Comparison of ENCODE assay signal across 8 cellular contexts in the genomic region with DNA sequence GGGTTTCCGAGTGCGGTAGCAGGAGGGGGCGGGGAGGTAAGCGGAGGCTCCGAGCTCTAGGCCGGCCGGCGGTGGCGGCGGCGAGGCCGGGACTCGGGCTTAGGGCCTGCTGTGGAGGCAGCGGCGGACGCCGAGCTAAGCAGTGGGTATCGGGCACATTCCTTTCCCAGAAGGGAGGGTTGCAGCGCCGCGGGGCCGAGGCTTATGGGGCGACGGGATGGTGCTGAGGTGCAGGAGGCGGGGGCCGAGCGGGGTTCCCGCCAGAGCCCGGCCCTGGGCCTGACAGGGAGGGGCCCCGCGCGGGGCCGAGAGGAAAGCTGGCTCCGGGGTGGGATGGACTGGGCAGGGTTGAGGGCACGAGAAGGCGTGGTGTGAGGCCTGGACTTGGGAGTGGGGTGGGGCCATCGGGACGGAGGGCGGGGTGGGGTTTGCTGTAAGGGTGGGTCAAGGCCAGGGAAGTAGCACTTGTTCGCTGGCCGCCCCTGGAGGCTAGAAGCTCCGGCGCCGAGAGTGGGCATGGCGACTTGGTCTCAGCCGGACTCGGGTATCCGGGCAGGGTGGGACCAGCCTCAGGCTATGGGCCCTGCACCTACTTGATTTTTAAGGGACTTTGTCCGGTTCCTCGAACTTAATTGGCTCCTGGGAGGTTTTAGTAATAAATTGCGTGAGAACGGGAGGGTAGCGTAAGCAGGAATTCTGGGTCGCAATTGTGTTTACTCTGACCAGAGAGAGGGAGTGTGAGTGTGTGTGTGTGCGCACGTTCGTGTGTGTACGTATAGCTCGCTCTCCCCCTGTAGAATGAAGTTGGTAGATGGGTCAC. TPM values are rescaled to one million over a fixed set of nuclear protein-coding genes. Genes with fewer than 3 reads are reported as not detected.
DNase-seq lines count a peak whose midpoint lies in the region; ATAC-seq, FAIRE-seq and TF ChIP-seq lines count a peak whose summit lies in the region.

A gene with protein sequence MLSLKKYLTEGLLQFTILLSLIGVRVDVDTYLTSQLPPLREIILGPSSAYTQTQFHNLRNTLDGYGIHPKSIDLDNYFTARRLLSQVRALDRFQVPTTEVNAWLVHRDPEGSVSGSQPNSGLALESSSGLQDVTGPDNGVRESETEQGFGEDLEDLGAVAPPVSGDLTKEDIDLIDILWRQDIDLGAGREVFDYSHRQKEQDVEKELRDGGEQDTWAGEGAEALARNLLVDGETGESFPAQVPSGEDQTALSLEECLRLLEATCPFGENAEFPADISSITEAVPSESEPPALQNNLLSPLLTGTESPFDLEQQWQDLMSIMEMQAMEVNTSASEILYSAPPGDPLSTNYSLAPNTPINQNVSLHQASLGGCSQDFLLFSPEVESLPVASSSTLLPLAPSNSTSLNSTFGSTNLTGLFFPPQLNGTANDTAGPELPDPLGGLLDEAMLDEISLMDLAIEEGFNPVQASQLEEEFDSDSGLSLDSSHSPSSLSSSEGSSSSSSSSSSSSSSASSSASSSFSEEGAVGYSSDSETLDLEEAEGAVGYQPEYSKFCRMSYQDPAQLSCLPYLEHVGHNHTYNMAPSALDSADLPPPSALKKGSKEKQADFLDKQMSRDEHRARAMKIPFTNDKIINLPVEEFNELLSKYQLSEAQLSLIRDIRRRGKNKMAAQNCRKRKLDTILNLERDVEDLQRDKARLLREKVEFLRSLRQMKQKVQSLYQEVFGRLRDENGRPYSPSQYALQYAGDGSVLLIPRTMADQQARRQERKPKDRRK (plus strand): TSS at position 39 of the 820 bp plus-strand sequence. CDS start 2,760 bp downstream, outside the sequence.

- under 1% methylated on average over 40 of the region's 59 CpGs for WGBS in smooth muscle cell (ENCODE audit: low lambda C conversion rate)

- peaks cover 31 to 52% (median 36%) of the 10 kb centered on the region in 3 donors for H3K4me1 Mint-ChIP-seq in IgD-negative memory B cell

- H3K4me2 ChIP-seq in keratinocyte (ENCODE audit: control insufficient read depth, extremely low read depth, insufficient read depth, low read depth, low read length) (peak within 1 kb of the TSS; percentile 97), smooth muscle cell (peak within 1 kb of the TSS; percentile 95)

- H2AFZ ChIP-seq in keratinocyte (ENCODE audit: control insufficient read depth, low read length) (peak within 1 kb of the TSS; percentile 74), smooth muscle cell (ENCODE audit: low read depth) (peak within 1 kb of the TSS; percentile 56)

- peaks cover 3% of the 10 kb centered on the region for H3K36me3 Mint-ChIP-seq in IgD-negative memory B cell

- H3K27me3 ChIP-seq in SJSA1 (replicated peaks) (no peaks in the 10 kb centered on the region), keratinocyte (ENCODE audit: control insufficient read depth, extremely low read depth, insufficient read depth, low read length) (no peaks in the 10 kb centered on the region), smooth muscle cell (ENCODE audit: low read depth) (no peaks in the 10 kb centered on the region)

- dilution Hi-C loops in keratinocyte (cut with MboI; ENCODE audit: extremely low pct_ligation_motif_present, low sequenced_read_pairs), result no loop called here

- no peaks in the 10 kb centered on the region for H3K9me1 ChIP-seq in keratinocyte (ENCODE audit: control insufficient read depth, extremely low read depth, insufficient read depth, low read length)

- peak within 1 kb of the TSS; percentile 92 to 99 (median 98) for H3K27ac Mint-ChIP-seq in IgD-negative memory B cell

- H3K4me3 ChIP-seq in SJSA1 (peak within 1 kb of the TSS; percentile 82), keratinocyte (ENCODE audit: control insufficient read depth in 2 of 3, extremely low read depth in 1 of 3, insufficient read depth in 2 of 3, low read depth in 1 of 3, low read length in 3 of 3) (peak within 1 kb of the TSS; percentile 72 to 93 (median 80)), smooth muscle cell (peak within 1 kb of the TSS; percentile 78)

- H3K4me1 ChIP-seq in SJSA1 (replicated peaks) (peaks cover 54% of the 10 kb centered on the region), keratinocyte (ENCODE audit: control insufficient read depth, extremely low read depth, insufficient read depth, low read length) (peaks cover 66% of the 10 kb centered on the region), smooth muscle cell (ENCODE audit: low read depth) (peaks cover 42% of the 10 kb centered on the region)

- H3K36me3 ChIP-seq in SJSA1 (peaks cover 36% of the 10 kb centered on the region), keratinocyte (ENCODE audit: control insufficient read depth in 2 of 2, extremely low read depth in 1 of 2, insufficient read depth in 2 of 2, low read length in 2 of 2) (peaks cover 0 to 20% of the 10 kb centered on the region in 2 experiments), smooth muscle cell (ENCODE audit: low read depth) (no peaks in the 10 kb centered on the region)

- FAIRE-seq in keratinocyte (lab: Jason Lieb, UNC), result no peak

- H4K20me1 ChIP-seq in keratinocyte (ENCODE audit: control insufficient read depth, extremely low read depth, insufficient read depth, low read length), result peaks cover 13% of the 10 kb centered on the region
- H4K20me1 ChIP-seq in smooth muscle cell (ENCODE audit: low read depth), result peaks cover 30% of the 10 kb centered on the region

- peaks cover 46% of the 10 kb centered on the region for H3K79me2 ChIP-seq in keratinocyte (ENCODE audit: control insufficient read depth, insufficient read depth, low read length)
- peaks cover 54% of the 10 kb centered on the region for H3K79me2 ChIP-seq in smooth muscle cell (ENCODE audit: low read depth)

- TF ChIP-seq CTCF in keratinocyte (optimal IDR thresholded peaks at IDR 0.05 in 1 of 3, IDR thresholded peaks at IDR 0.05 in 1 of 3, conservative IDR thresholded peaks at IDR 0.05 in 1 of 3; ENCODE audit: extremely low read depth in 1 of 3, insufficient read depth in 2 of 3, low read length in 3 of 3) (peak in 1 of 3 experiments; percentile 13), smooth muscle cell (IDR thresholded peaks at IDR 0.05; ENCODE audit: borderline replicate concordance, insufficient read depth, poor library complexity, severe bottlenecking) (no peak)

- H3K27ac ChIP-seq in SJSA1 (peak within 1 kb of the TSS; percentile 90), keratinocyte (ENCODE audit: control insufficient read depth, insufficient read depth, low read length) (peak within 1 kb of the TSS; percentile 93), smooth muscle cell (ENCODE audit: low read depth) (peak within 1 kb of the TSS; percentile 94)

- H3K9ac ChIP-seq in keratinocyte (ENCODE audit: control insufficient read depth, extremely low read depth, insufficient read depth, low read length), result peak within 1 kb of the TSS; percentile 86
- peak within 1 kb of the TSS; percentile 92 for H3K9ac ChIP-seq in smooth muscle cell (ENCODE audit: low read depth)

- H3K9me3 ChIP-seq in SJSA1 (replicated peaks) (no peaks in the 10 kb centered on the region), keratinocyte (ENCODE audit: control insufficient read depth, low read depth, low read length) (no peaks in the 10 kb centered on the region), smooth muscle cell (replicated peaks; ENCODE audit: low read depth) (no peaks in the 10 kb centered on the region)

- peak within 1 kb of the TSS; percentile 91 to 98 (median 94) for H3K4me3 Mint-ChIP-seq in IgD-negative memory B cell

- peaks cover 55% of the 10 kb centered on the region for H3F3A ChIP-seq in smooth muscle cell (ENCODE audit: low read depth)

- ATAC-seq in GM21723 (IDR thresholded peaks at IDR 0.05; ENCODE audit: unreplicated experiment), result peak; percentile 42

- peak; percentile 86 for DNase-seq in NK-92 treated with Interleukin-12 subunit alpha and Interleukin-12 subunit beta, amount 100 ng/mL, for 24 hours (lab: John Stamatoyannopoulos, UW)
- DNase-seq in NK-92 (lab: John Stamatoyannopoulos, UW; ENCODE audit: unreplicated experiment) (no peak), SJSA1 (ENCODE audit: low read depth in 1 of 2, low spot score in 2 of 2) (peak; percentile 98), cerebellum (ENCODE audit: low spot score) (peak; percentile 66), keratinocyte (ENCODE audit: low read depth, low spot score) (peak; percentile 90), smooth muscle cell (lab: John Stamatoyannopoulos, UW; ENCODE audit: unreplicated experiment) (peak; percentile 95)

- H3K9me3 Mint-ChIP-seq in IgD-negative memory B cell, result no peaks in the 10 kb centered on the region

- no peaks in the 10 kb centered on the region for H3K27me3 Mint-ChIP-seq in IgD-negative memory B cell

RNA-seq across cellular contexts. Expression of the gene that starts here (rescaled TPM):
- polyA plus RNA-seq in IgD-negative memory B cell, result 20.5 TPM
- 61.8 and 200 TPM in 2 replicates for total RNA-seq in SJSA1 (2014; rRNA removed; shearing (Covaris generic))
- 45.1 TPM for total RNA-seq in cerebellum
- polyA plus RNA-seq in keratinocyte, result 169 to 284 TPM (median 208 TPM) in 3 replicates
- 179 TPM for polyA plus RNA-seq in keratinocyte (2011; ENCODE audit: low read depth)
- 112 TPM in 2 replicates for polyA plus RNA-seq in keratinocyte (2011; cell fraction: cytosol; rRNA removed)
- polyA plus RNA-seq in keratinocyte (2011; cell fraction: nucleus; rRNA removed), result 514 and 591 TPM in 2 replicates
- 152 and 178 TPM in 2 replicates for polyA plus RNA-seq in keratinocyte (2012; ENCODE audit: low replicate concordance)
- 167 to 352 TPM (median 217 TPM) in 3 replicates for polyA minus RNA-seq in keratinocyte
- 115 TPM for polyA minus RNA-seq in keratinocyte (2011; cell fraction: cytosol; rRNA and poly(A)+ RNA removed)
- polyA minus RNA-seq in keratinocyte (2011; cell fraction: nucleus; rRNA and poly(A)+ RNA removed), result 374 and 414 TPM in 2 replicates
- 101 and 103 TPM in 2 replicates for total RNA-seq in smooth muscle cell
- polyA plus RNA-seq in smooth muscle cell, result 61.0 and 67.6 TPM in 2 replicates
